In the genomic region with DNA sequence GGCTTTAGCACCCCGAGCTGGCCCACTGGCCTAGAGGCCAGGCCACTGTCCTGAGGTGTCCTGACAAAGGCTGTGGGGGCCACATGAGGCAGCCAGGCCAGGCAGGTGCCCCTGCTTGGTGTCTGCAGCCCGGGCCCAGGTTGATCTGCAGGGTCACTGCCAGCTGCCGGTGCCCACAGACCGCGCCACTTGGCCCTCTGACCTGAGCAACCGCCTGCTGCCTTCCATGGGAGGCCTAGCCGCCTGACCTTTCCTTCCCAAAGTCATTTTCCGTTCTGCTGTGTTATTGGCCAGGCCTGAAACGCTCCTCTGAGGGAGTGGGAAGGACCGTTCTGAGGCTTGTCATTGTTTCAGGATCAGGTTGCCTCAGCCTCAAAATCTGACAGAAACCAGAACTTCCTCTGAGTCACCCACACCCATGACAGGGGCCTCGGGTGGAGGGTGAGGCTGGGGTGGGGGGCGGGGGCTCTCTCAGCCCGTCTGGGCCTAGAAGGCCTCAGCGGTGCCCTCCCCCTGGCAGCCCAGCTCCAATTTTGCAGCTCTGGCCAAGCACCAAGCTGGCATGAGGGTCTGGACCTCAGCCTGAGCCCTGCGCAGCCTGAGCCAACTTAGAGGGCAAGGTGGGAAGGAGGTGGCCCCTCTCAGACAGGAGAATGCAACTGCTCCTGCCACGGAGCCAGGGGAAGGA, we compare ENCODE assay signal across 8 cellular contexts.
DNase-seq lines count a peak whose midpoint lies in the region; ATAC-seq and TF ChIP-seq lines count a peak whose summit lies in the region.

No MANE protein-coding gene starts in this region.

- H3K4me3 Mint-ChIP-seq in activated T-cell treated with anti-CD3 and anti-CD28 coated beads, Interleukin-2, amount 50 U/mL, for 72 hours, result peak overlapping the region; percentile 60 to 71

- no peaks in the 10 kb centered on the region for H3K27me3 Mint-ChIP-seq in activated T-cell treated with anti-CD3 and anti-CD28 coated beads, Interleukin-2, amount 50 U/mL, for 72 hours (ENCODE audit: low read depth)

- H3K27ac Mint-ChIP-seq in activated T-cell treated with anti-CD3 and anti-CD28 coated beads, Interleukin-2, amount 50 U/mL, for 72 hours, result peak overlapping the region; percentile 53

- no peak for TF ChIP-seq EP300 in gastroesophageal sphincter (IDR thresholded peaks at IDR 0.05)

- peaks cover 0 to 22% (median 13%) of the 10 kb centered on the region in 3 donors for H3K4me1 ChIP-seq in gastroesophageal sphincter
- H3K4me1 ChIP-seq in skeletal muscle satellite cell (ENCODE audit: control insufficient read depth, insufficient read depth, low read length), result peaks cover 16% of the 10 kb centered on the region

- DNase-seq in AG10803 (ENCODE audit: low read depth) (peak; percentile 69), M059J (ENCODE audit: low read depth) (peak; percentile 88), amygdala (lab: John Stamatoyannopoulos, UW) (no peak), germinal center (ENCODE audit: low spot score) (no peak)
- peak; percentile 69 to 75 for DNase-seq in activated T-cell treated with anti-CD3 and anti-CD28 coated beads, Interleukin-2, amount 50 U/mL, for 72 hours

- H3K36me3 ChIP-seq in gastroesophageal sphincter, result no peaks in the 10 kb centered on the region
- H3K36me3 ChIP-seq in skeletal muscle satellite cell (ENCODE audit: insufficient read depth, low read length), result no peaks in the 10 kb centered on the region

- peak overlapping the region; percentile 71 for H3K9ac ChIP-seq in skeletal muscle satellite cell (ENCODE audit: low read depth, low read length)

- TF ChIP-seq CTCF in AG10803 (conservative IDR thresholded peaks at IDR 0.05; ENCODE audit: low read length) (no peak), gastroesophageal sphincter (IDR thresholded peaks at IDR 0.05) (no peak)

- H3K9me3 Mint-ChIP-seq in activated T-cell treated with anti-CD3 and anti-CD28 coated beads, Interleukin-2, amount 50 U/mL, for 72 hours, result peaks cover 0 to 2% of the 10 kb centered on the region in 2 donors

- WGBS in gastroesophageal sphincter (ENCODE audit: low coverage in 1 of 2), 2 donors, result no CpG with 5 or more reads among the region's 16 CpGs

- H3K9me3 ChIP-seq in gastroesophageal sphincter, result no peaks in the 10 kb centered on the region
- no peaks in the 10 kb centered on the region for H3K9me3 ChIP-seq in skeletal muscle satellite cell (replicated peaks; ENCODE audit: low read length)

- H3K4me3 ChIP-seq in AG10803 (ENCODE audit: low read length) (no peak overlapping the region), gastroesophageal sphincter (no peak overlapping the region), skeletal muscle satellite cell (ENCODE audit: low read length) (peak overlapping the region; percentile 39)

- H3K4me1 Mint-ChIP-seq in activated T-cell treated with anti-CD3 and anti-CD28 coated beads, Interleukin-2, amount 50 U/mL, for 72 hours (ENCODE audit: low read depth), result peaks cover 54% of the 10 kb centered on the region

- H3K27me3 ChIP-seq in gastroesophageal sphincter, result no peaks in the 10 kb centered on the region
- no peaks in the 10 kb centered on the region for H3K27me3 ChIP-seq in skeletal muscle satellite cell (ENCODE audit: control insufficient read depth, insufficient read depth, low read length)

- H3K4me2 ChIP-seq in skeletal muscle satellite cell (ENCODE audit: low read length), result peak overlapping the region; percentile 69

- H3K27ac ChIP-seq in gastroesophageal sphincter, result peak overlapping the region in 3 of 4 donors; percentile 65 to 85 (median 70)

- ATAC-seq in GM21526 (IDR thresholded peaks at IDR 0.05; ENCODE audit: low FRiP score, unreplicated experiment) (peak; percentile 84), gastroesophageal sphincter (peak; percentile 86)
- ATAC-seq in activated T-cell treated with anti-CD3 and anti-CD28 coated beads, Interleukin-2, amount 50 U/mL, for 72 hours (replicated peaks in 1 of 2), result peak; percentile 98 to 99

- TF ChIP-seq POLR2A in gastroesophageal sphincter (IDR thresholded peaks at IDR 0.05), result no peak

- peaks cover 0 to 1% of the 10 kb centered on the region in 2 donors for H3K36me3 Mint-ChIP-seq in activated T-cell treated with anti-CD3 and anti-CD28 coated beads, Interleukin-2, amount 50 U/mL, for 72 hours (ENCODE audit: insufficient read depth in 2 of 2)

Comparison
In these comparisons a context has a peak if more than half of its experiments do, and no peak if none do; other contexts are left out.
1. DNase-seq: peak in AG10803 (single experiment), M059J (single experiment) and activated T-cell treated with anti-CD3 and anti-CD28 coated beads, Interleukin-2, amount 50 U/mL, for 72 hours (2 of 2); none in amygdala (0 of 56) and germinal center (single experiment).
2. Peak in every context shown above with its lines, with median percentiles within 50 percentile points of each other: ATAC-seq.